ENCODE assay signal across 8 cellular contexts in the genomic region with DNA sequence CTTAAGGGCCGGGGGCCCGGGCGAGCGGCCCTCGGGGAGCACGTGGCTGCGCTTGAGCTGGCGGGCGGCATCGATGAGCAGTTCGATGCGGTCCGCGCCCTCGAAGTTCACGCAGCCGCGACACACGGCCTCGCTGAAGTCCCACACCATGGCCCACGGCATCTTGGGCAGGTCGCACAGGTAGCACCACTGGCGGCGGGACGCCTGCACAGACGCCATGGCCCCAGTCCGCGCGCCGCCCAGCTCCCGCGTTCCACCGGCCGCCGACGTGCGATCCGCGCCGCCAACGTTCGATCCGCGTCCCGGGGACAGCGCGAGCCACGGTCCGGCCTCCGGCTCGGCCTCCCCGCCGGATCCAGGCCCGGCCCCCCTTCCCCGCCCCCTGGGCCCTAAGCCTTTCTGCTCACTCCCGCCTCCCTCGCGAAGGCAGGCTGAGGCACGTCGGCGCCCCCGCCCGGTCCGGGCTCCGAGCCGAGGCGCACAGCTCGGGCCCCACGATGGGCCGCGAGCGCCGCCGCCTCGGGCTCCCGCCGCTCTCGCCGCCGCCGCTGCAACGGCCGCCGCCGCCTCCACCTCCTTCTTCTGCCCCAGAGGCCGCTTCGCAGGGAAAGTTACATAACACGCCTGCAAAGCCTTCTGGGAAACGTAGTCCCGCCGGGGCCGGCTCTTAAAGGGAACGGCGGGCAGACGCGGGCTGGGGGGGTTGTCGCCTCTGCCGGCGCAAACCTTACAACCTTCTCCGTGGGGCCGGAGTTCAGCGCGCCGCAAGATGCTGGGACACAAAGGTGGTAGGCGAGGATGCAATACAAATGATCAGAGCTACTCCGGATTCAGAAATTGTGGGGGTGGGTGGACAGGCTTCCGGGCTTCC. TPM values are rescaled to one million over a fixed set of nuclear protein-coding genes. Genes with fewer than 3 reads are reported as not detected.
A peak's percentile ranks its signal among the peaks of the same experiment; 100 is the strongest.
DNase-seq lines count a peak whose midpoint lies in the region; ATAC-seq, FAIRE-seq and TF ChIP-seq lines count a peak whose summit lies in the region.

A gene with protein sequence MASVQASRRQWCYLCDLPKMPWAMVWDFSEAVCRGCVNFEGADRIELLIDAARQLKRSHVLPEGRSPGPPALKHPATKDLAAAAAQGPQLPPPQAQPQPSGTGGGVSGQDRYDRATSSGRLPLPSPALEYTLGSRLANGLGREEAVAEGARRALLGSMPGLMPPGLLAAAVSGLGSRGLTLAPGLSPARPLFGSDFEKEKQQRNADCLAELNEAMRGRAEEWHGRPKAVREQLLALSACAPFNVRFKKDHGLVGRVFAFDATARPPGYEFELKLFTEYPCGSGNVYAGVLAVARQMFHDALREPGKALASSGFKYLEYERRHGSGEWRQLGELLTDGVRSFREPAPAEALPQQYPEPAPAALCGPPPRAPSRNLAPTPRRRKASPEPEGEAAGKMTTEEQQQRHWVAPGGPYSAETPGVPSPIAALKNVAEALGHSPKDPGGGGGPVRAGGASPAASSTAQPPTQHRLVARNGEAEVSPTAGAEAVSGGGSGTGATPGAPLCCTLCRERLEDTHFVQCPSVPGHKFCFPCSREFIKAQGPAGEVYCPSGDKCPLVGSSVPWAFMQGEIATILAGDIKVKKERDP (minus strand): TSS at position 586 of the 871 bp plus-strand sequence. CDS start 367 bp downstream, at position 219.

- no peaks in the 10 kb centered on the region for H3K9me3 ChIP-seq in Peyer's patch
- no peaks in the 10 kb centered on the region for H3K9me3 ChIP-seq in muscle layer of duodenum (ENCODE audit: control insufficient read depth in 1 of 2, low read length in 2 of 2)

- H3K36me3 Mint-ChIP-seq in activated T-cell treated with anti-CD3 and anti-CD28 coated beads, Interleukin-2, amount 50 U/mL, for 4 hours (ENCODE audit: insufficient read depth) = peaks cover 5% of the 10 kb centered on the region

- peak within 1 kb of the TSS; percentile 91 for H3K4me3 Mint-ChIP-seq in activated T-cell treated with anti-CD3 and anti-CD28 coated beads, Interleukin-2, amount 50 U/mL, for 4 hours

- no peak for TF ChIP-seq CTCF in D721Med (IDR thresholded peaks at IDR 0.05; ENCODE audit: insufficient read depth, missing control alignments)
- no peak for TF ChIP-seq CTCF in KMS-11 (conservative IDR thresholded peaks at IDR 0.05; ENCODE audit: low read depth, low read length)
- TF ChIP-seq CTCF in Peyer's patch (IDR thresholded peaks at IDR 0.05) = peak in 1 of 6 experiments; percentile 14

- peak; percentile 75 for DNase-seq in D721Med (ENCODE audit: insufficient read length, low spot score)
- DNase-seq in Peyer's patch = peak; percentile 94 to 97 (median 94)
- peak; percentile 83 for DNase-seq in activated T-cell treated with anti-CD3 and anti-CD28 coated beads, Interleukin-2, amount 50 U/mL, for 4 hours
- peak; percentile 71 to 77 for DNase-seq in stimulated activated CD8-positive, alpha-beta memory T cell treated with anti-CD3 and anti-CD28 coated beads, Interleukin-7, amount 100 ng/mL, for 1 hour (ENCODE audit: low read depth in 2 of 2)

- H3K36me3 ChIP-seq in KMS-11 (ENCODE audit: insufficient read depth) = no peaks in the 10 kb centered on the region
- peaks cover 0 to 9% (median 0%) of the 10 kb centered on the region in 3 donors for H3K36me3 ChIP-seq in Peyer's patch
- peaks cover 0 to 5% of the 10 kb centered on the region in 2 donors for H3K36me3 ChIP-seq in muscle layer of duodenum (ENCODE audit: control insufficient read depth in 1 of 2, insufficient read depth in 2 of 2, low read length in 2 of 2)

- no peaks in the 10 kb centered on the region for H3K79me2 ChIP-seq in KMS-11 (ENCODE audit: insufficient read depth, low read depth)

- peaks cover 27% of the 10 kb centered on the region for H3K4me1 Mint-ChIP-seq in activated T-cell treated with anti-CD3 and anti-CD28 coated beads, Interleukin-2, amount 50 U/mL, for 4 hours (ENCODE audit: low read depth)

- no peak within 1 kb of the TSS for H3K4me3 ChIP-seq in KMS-11 (IDR thresholded peaks at IDR 0.05; ENCODE audit: insufficient read depth, low read depth, low read length)
- H3K4me3 ChIP-seq in Peyer's patch = peak within 1 kb of the TSS; percentile 69 to 93 (median 78)
- H3K4me3 ChIP-seq in muscle layer of duodenum (ENCODE audit: low read depth in 1 of 2, low read length in 2 of 2) = peak within 1 kb of the TSS; percentile 73 to 83

- peak within 1 kb of the TSS; percentile 46 for H3K27ac ChIP-seq in KMS-11
- peak within 1 kb of the TSS; percentile 81 to 94 (median 90) for H3K27ac ChIP-seq in Peyer's patch
- H3K27ac ChIP-seq in muscle layer of duodenum (ENCODE audit: low read length) = peak within 1 kb of the TSS; percentile 94

- TF ChIP-seq POLR2A in Peyer's patch (IDR thresholded peaks at IDR 0.05) = peak; percentile 59 to 85

- FAIRE-seq in D721Med (lab: Jason Lieb, UNC) = no peak

- H3K27me3 ChIP-seq in KMS-11 (ENCODE audit: insufficient read depth, low read depth) (no peaks in the 10 kb centered on the region), Peyer's patch (no peaks in the 10 kb centered on the region), muscle layer of duodenum (ENCODE audit: low read depth, low read length) (no peaks in the 10 kb centered on the region)

- no peaks in the 10 kb centered on the region for H3K9me3 Mint-ChIP-seq in activated T-cell treated with anti-CD3 and anti-CD28 coated beads, Interleukin-2, amount 50 U/mL, for 4 hours

- peak; percentile 37 for ATAC-seq in GM21619 (IDR thresholded peaks at IDR 0.05; ENCODE audit: unreplicated experiment)
- peak; percentile 76 to 80 for ATAC-seq in activated T-cell treated with anti-CD3 and anti-CD28 coated beads, Interleukin-2, amount 50 U/mL, for 4 hours
- peak; percentile 67 for ATAC-seq in esophagus mucosa

- H3K9ac ChIP-seq in KMS-11 = peak within 1 kb of the TSS; percentile 48

- no peaks in the 10 kb centered on the region for H3K27me3 Mint-ChIP-seq in activated T-cell treated with anti-CD3 and anti-CD28 coated beads, Interleukin-2, amount 50 U/mL, for 4 hours (ENCODE audit: low read depth)

- peak within 1 kb of the TSS; percentile 60 for H2AFZ ChIP-seq in KMS-11 (ENCODE audit: low read depth)

- no peaks in the 10 kb centered on the region for H4K20me1 ChIP-seq in KMS-11 (ENCODE audit: insufficient read depth)

- H3K4me2 ChIP-seq in KMS-11 = peak within 1 kb of the TSS; percentile 54

- peaks cover 28% of the 10 kb centered on the region for H3K4me1 ChIP-seq in KMS-11 (ENCODE audit: low read depth, poor library complexity, severe bottlenecking)
- H3K4me1 ChIP-seq in Peyer's patch = peaks cover 4 to 40% (median 24%) of the 10 kb centered on the region in 4 donors
- H3K4me1 ChIP-seq in muscle layer of duodenum (ENCODE audit: control insufficient read depth in 1 of 2, insufficient read depth in 2 of 2, low read length in 2 of 2) = peaks cover 3 to 38% of the 10 kb centered on the region in 2 donors

RNA-seq across cellular contexts. Expression of the gene that starts here (rescaled TPM):
- total RNA-seq in Peyer's patch (10 to 100 TPM; 18.2 to 26.4 (median 23.1) TPM), esophagus mucosa (10.0 TPM)
- total RNA-seq in activated T-cell treated with anti-CD3 and anti-CD28 coated beads, Interleukin-2, amount 50 U/mL, for 4 hours = 10 to 100 TPM; 21.8 to 24.5 (median 22.2) TPM
